In genomic region chr7:108145401-108145800, GRCh38 we compare ENCODE assay signal across 11 cellular contexts. TPM values are rescaled to one million over a fixed set of nuclear protein-coding genes. Genes with fewer than 3 reads are reported as not detected.
DNase-seq lines count a peak whose midpoint lies in the region; ATAC-seq, FAIRE-seq and TF ChIP-seq lines count a peak whose summit lies in the region.
"Had no signal": no experiment of that assay in that cellular context is flagged by ENCODE, and none has a peak within 500 bp of the region (broad histone marks: within the 10 kb centered on the region; RNA-seq: fewer than 3 reads in every experiment).

No MANE protein-coding gene starts in this region.

- no peak overlapping the region for H3K4me3 Mint-ChIP-seq in endodermal cell

- H2BK5ac ChIP-seq in trophoblast cell (ENCODE audit: low read depth, low read length, poor library complexity): no peak overlapping the region

- H2AFZ ChIP-seq in trophoblast cell (ENCODE audit: insufficient read depth, low read length, poor library complexity): no peak overlapping the region

- no peak overlapping the region for H3K23ac ChIP-seq in trophoblast cell (ENCODE audit: low read length)

- TF ChIP-seq POLR2A in suprapubic skin (IDR thresholded peaks at IDR 0.05): no peak

- H3K27me3 ChIP-seq in HUES6 (ENCODE audit: control insufficient read depth, insufficient read depth, low read length): no peaks in the 10 kb centered on the region
- no peaks in the 10 kb centered on the region for H3K27me3 ChIP-seq in endodermal cell (ENCODE audit: control insufficient read depth, insufficient read depth, low read length, poor library complexity, severe bottlenecking)
- H3K27me3 ChIP-seq in suprapubic skin: no peaks in the 10 kb centered on the region
- H3K27me3 ChIP-seq in trophoblast cell (ENCODE audit: insufficient read depth, low read length): no peaks in the 10 kb centered on the region

- H2BK12ac ChIP-seq in trophoblast cell (ENCODE audit: low read length): no peak overlapping the region

- TF ChIP-seq EP300 in suprapubic skin (IDR thresholded peaks at IDR 0.05): no peak

- no peak overlapping the region for H4K8ac ChIP-seq in trophoblast cell (ENCODE audit: low read depth, low read length)

- H4K91ac ChIP-seq in trophoblast cell (ENCODE audit: low read depth, low read length): no peak overlapping the region

- H2AK5ac ChIP-seq in trophoblast cell (ENCODE audit: low read length): no peak overlapping the region

- no peak overlapping the region for H2BK120ac ChIP-seq in trophoblast cell (ENCODE audit: insufficient read depth, low read length, poor library complexity)

- TF ChIP-seq CTCF in endodermal cell (conservative IDR thresholded peaks at IDR 0.05) (no peak), suprapubic skin (IDR thresholded peaks at IDR 0.05) (no peak), D721Med (IDR thresholded peaks at IDR 0.05; ENCODE audit: insufficient read depth, missing control alignments) (no peak)

- H3K4me3 ChIP-seq in HUES6 (ENCODE audit: low read depth, low read length): peak overlapping the region; percentile 64; the same call in 1 of the 2 replicates
- H3K4me3 ChIP-seq in endodermal cell (ENCODE audit: low read length): no peak overlapping the region
- H3K4me3 ChIP-seq in suprapubic skin: no peak overlapping the region
- no peak overlapping the region for H3K4me3 ChIP-seq in trophoblast cell (ENCODE audit: low read depth, low read length)
- H3K4me3 ChIP-seq: SK-N-MC had no signal

- H3K27ac ChIP-seq in HUES6 (ENCODE audit: low read depth, low read length) (no peak overlapping the region), endodermal cell (ENCODE audit: low read depth, low read length) (no peak overlapping the region), suprapubic skin (peak overlapping the region; percentile 48), trophoblast cell (ENCODE audit: low read depth, low read length) (no peak overlapping the region)
- H3K27ac ChIP-seq: KMS-11, SK-N-MC had no signal

- no peaks in the 10 kb centered on the region for H3K36me3 ChIP-seq in HUES6 (ENCODE audit: control insufficient read depth, insufficient read depth, low read length)
- H3K36me3 ChIP-seq in endodermal cell (ENCODE audit: control insufficient read depth, insufficient read depth, low read length): no peaks in the 10 kb centered on the region
- H3K36me3 ChIP-seq in suprapubic skin: no peaks in the 10 kb centered on the region
- no peaks in the 10 kb centered on the region for H3K36me3 ChIP-seq in trophoblast cell (ENCODE audit: control insufficient read depth in 1 of 2, insufficient read depth in 2 of 2, low read length in 2 of 2)

- H3K14ac ChIP-seq in trophoblast cell (ENCODE audit: low read length): no peak overlapping the region

- H3K9me3 ChIP-seq in HUES6 (ENCODE audit: control insufficient read depth, insufficient read depth, low read depth, low read length) (no peaks in the 10 kb centered on the region), endodermal cell (ENCODE audit: control insufficient read depth, low read length) (no peaks in the 10 kb centered on the region), suprapubic skin (no peaks in the 10 kb centered on the region), trophoblast cell (ENCODE audit: insufficient read depth, low read depth, low read length) (no peaks in the 10 kb centered on the region)

- DNase-seq in endodermal cell (peak; percentile 55), iPS-NIHi7 (ENCODE audit: extremely low spot score) (peak; percentile 20), suprapubic skin (ENCODE audit: low spot score in 2 of 2) (no peak), trophoblast cell (no peak), D721Med (ENCODE audit: insufficient read length, low spot score) (no peak)
- DNase-seq: ACHN, NCI-H1417 treated with DMSO at 0.1 percent for 48 hours had no signal

- H3K27me3 Mint-ChIP-seq in endodermal cell (ENCODE audit: insufficient read depth): no peaks in the 10 kb centered on the region

- no peaks in the 10 kb centered on the region for H3K36me3 Mint-ChIP-seq in endodermal cell (ENCODE audit: low read depth)

- no peak overlapping the region for H3K4ac ChIP-seq in trophoblast cell (ENCODE audit: low read depth, low read length)

- no peak overlapping the region for H4K12ac ChIP-seq in trophoblast cell (ENCODE audit: low read depth, low read length)

- no peaks in the 10 kb centered on the region for H3K9me3 Mint-ChIP-seq in endodermal cell

- ATAC-seq in GM21576 (IDR thresholded peaks at IDR 0.05; ENCODE audit: unreplicated experiment): no peak

- H3K4me2 ChIP-seq in trophoblast cell (ENCODE audit: low read length): no peak overlapping the region
- H3K4me2 ChIP-seq: KMS-11 had no signal

- H3K79me2 ChIP-seq in trophoblast cell (ENCODE audit: control insufficient read depth, insufficient read depth, low read length, poor library complexity): no peaks in the 10 kb centered on the region

- H3K27ac Mint-ChIP-seq in endodermal cell: no peak overlapping the region

- no peak for FAIRE-seq in D721Med (lab: Jason Lieb, UNC)

- WGBS in endodermal cell (ENCODE audit: insufficient coverage in 1 of 2, insufficient read length in 1 of 2), 2 experiments: 82 to 87% methylated on average over 3 to 7 of the region's 8 CpGs
- WGBS in suprapubic skin: 54% methylated on average over 8 of the region's 8 CpGs
- WGBS in trophoblast cell (ENCODE audit: extremely low coverage, insufficient coverage, insufficient read length): no CpG with 5 or more reads among the region's 8 CpGs

- H3K4me1 ChIP-seq in HUES6 (ENCODE audit: control insufficient read depth, insufficient read depth, low read length): peaks cover 8% of the 10 kb centered on the region
- no peaks in the 10 kb centered on the region for H3K4me1 ChIP-seq in endodermal cell (ENCODE audit: control insufficient read depth, insufficient read depth, low read length)
- H3K4me1 ChIP-seq in suprapubic skin: peaks cover 18% of the 10 kb centered on the region
- H3K4me1 ChIP-seq in trophoblast cell (ENCODE audit: control insufficient read depth in 1 of 2, insufficient read depth in 2 of 2, low read length in 2 of 2): no peaks in the 10 kb centered on the region

- H3K9ac ChIP-seq in HUES6 (ENCODE audit: low read length): no peak overlapping the region
- H3K9ac ChIP-seq in endodermal cell (ENCODE audit: extremely low read depth, low read length, poor library complexity, severe bottlenecking): no peak overlapping the region
- no peak overlapping the region for H3K9ac ChIP-seq in trophoblast cell (ENCODE audit: low read length)
- H3K9ac ChIP-seq: KMS-11 had no signal

- H3K18ac ChIP-seq in trophoblast cell (ENCODE audit: low read length): no peak overlapping the region

- H3K4me1 Mint-ChIP-seq in endodermal cell: no peaks in the 10 kb centered on the region

- H3K79me1 ChIP-seq in trophoblast cell (ENCODE audit: low read length): no peaks in the 10 kb centered on the region

RNA-seq across cellular contexts. Expression of gene LAMB4, which starts 15.2 kb away (rescaled TPM):
- total RNA-seq in endodermal cell: not detected
- polyA plus RNA-seq in endodermal cell (2013, experiment 1 of 2): not detected
- polyA plus RNA-seq in endodermal cell (2013, experiment 2 of 2): not detected
- 100 to 1,000 TPM; 212 to 642 (median 282) TPM for total RNA-seq in suprapubic skin
- polyA plus RNA-seq in trophoblast cell (2013): 0.56 and 0.85 TPM in 2 replicates

Comparison
In these comparisons a context has a peak if more than half of its experiments do, and no peak if none do; other contexts are left out.
1. DNase-seq: peak in endodermal cell (single experiment) and iPS-NIHi7 (single experiment); none in suprapubic skin (0 of 2), trophoblast cell (0 of 2) and D721Med (single experiment).
2. RNA of gene LAMB4, which starts 15.2 kb away (total RNA-seq): 212 to 642 TPM in suprapubic skin; not detected in endodermal cell; every median in the first group is over 100 times any median in the second.